ENCODE assay signal across 6 cellular contexts in the genomic region with DNA sequence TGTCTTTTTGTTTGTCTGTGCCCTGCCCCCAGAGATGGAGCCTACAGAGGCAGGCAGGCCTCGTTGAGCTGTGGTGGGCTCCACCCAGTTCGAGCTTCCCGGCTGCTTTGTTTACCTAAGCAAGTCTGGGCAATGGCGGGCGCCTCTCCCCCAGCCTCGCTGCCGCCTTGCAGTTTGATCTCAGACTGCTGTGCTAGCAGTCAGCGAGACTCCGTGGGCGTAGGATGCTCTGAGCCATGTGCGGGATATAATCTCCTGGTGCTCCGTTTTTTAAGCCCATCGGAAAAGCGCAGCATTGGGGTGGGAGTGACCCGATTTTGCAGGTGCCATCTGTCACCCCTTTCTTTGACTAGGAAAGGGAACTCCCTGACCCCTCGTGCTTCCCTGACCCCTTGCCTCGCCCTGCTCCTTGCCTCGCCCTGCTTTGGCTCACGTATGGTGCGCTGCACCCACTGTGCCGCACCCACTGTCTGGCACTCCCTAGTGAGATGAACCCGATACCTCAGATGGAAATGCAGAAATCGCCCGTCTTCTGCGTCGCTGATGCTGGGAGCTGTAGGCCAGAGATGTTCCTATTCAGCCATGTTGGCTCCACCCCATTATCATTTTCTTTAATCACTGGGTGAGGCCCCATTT.
DNase-seq lines count a peak whose midpoint lies in the region; FAIRE-seq and TF ChIP-seq lines count a peak whose summit lies in the region.
"Not testable (repeated sequence)": the region's sequence is repeated elsewhere in the genome, so short reads cannot be mapped to it uniquely, and the experiment has no call there.

No MANE protein-coding gene starts in this region.

- H3K9ac ChIP-seq in kidney (ENCODE audit: low read length in 2 of 2): not testable (repeated sequence)

- intact Hi-C loops in kidney (cut with DNase I); posterior vena cava (cut with DNase I); spleen (cut with DNase I; ENCODE audit: low total_unique reads): not testable (repeated sequence)

- H3K27ac ChIP-seq in HEK293 (ENCODE audit: extremely low read depth, low read depth, low read length); kidney (ENCODE audit: low read depth in 2 of 2, low read length in 2 of 2); spleen: not testable (repeated sequence)

- not testable (repeated sequence) for FAIRE-seq in kidney (lab: Jason Lieb, UNC)

- not testable (repeated sequence) for H3K27me3 ChIP-seq in spleen (replicated peaks in 1 of 7)

- peak; percentile 14 for DNase-seq in NCI-H2171 treated with DMSO at 0.1 percent for 48 hours (lab: John Stamatoyannopoulos, UW)
- DNase-seq in SHP77 treated with DMSO at 0.1 percent for 48 hours (lab: John Stamatoyannopoulos, UW): peak; percentile 10
- DNase-seq in kidney: peak; percentile 68
- DNase-seq in posterior vena cava (ENCODE audit: low spot score): peak; percentile 62
- DNase-seq in spleen: peak; percentile 52

- not testable (repeated sequence) for H3K4me1 ChIP-seq in HEK293 (ENCODE audit: control insufficient read depth, insufficient read depth, low read length); kidney (ENCODE audit: control insufficient read depth in 1 of 2, insufficient read depth in 1 of 2, low read depth in 1 of 2, low read length in 2 of 2); spleen

- POLR2A ChIA-PET in HEK293 (lab: Yijun Ruan, JAX): not testable (repeated sequence)

- TF ChIP-seq POLR2A in spleen (IDR thresholded peaks at IDR 0.05): not testable (repeated sequence)

- not testable (repeated sequence) for H3K36me3 ChIP-seq in HEK293 (ENCODE audit: control insufficient read depth in 2 of 2, insufficient read depth in 1 of 2, low read length in 2 of 2); kidney (ENCODE audit: control insufficient read depth in 1 of 2, insufficient read depth in 2 of 2, low read length in 2 of 2); spleen

- CTCF ChIA-PET in HEK293 (lab: Yijun Ruan, JAX): not testable (repeated sequence)

- WGBS in spleen, 5 donors: 93 to 97% (median 94%) methylated on average over 24 to 26 of the region's 26 CpGs

- H3K9me3 ChIP-seq in HEK293 (ENCODE audit: control insufficient read depth, insufficient read depth, low read depth, low read length); kidney (ENCODE audit: control insufficient read depth in 1 of 2, low read length in 2 of 2): not testable (repeated sequence)
- H3K9me3 ChIP-seq in spleen: peaks cover 0 to 12% (median 0%) of the 10 kb centered on the region in 8 donors

- not testable (repeated sequence) for H3K4me3 ChIP-seq in HEK293 (ENCODE audit: low read depth, low read length); kidney (ENCODE audit: low read length in 2 of 2); spleen

- not testable (repeated sequence) for TF ChIP-seq CTCF in HEK293 (tag by site-specific recombination; IDR thresholded peaks at IDR 0.05); kidney (IDR thresholded peaks at IDR 0.05; ENCODE audit: borderline replicate concordance, extremely low read depth, insufficient read depth); spleen (IDR thresholded peaks at IDR 0.05 in 8 of 11, conservative IDR thresholded peaks at IDR 0.05 in 3 of 11)

TF ChIP-seq in HEK293, 187 proteins besides CTCF, POLR2A, EP300 and RAD21:
- peak; percentile 18 for TF ChIP-seq SETDB1 (IDR thresholded peaks at IDR 0.05; ENCODE audit: insufficient read length, low read length)

Comparison
In these comparisons a context has a peak if more than half of its experiments do, and no peak if none do; other contexts are left out.
1. DNase-seq: peak in every context shown above with its lines; median percentile 68 in kidney; 62 in posterior vena cava; 52 in spleen; 14 in NCI-H2171 treated with DMSO at 0.1 percent for 48 hours; 10 in SHP77 treated with DMSO at 0.1 percent for 48 hours.